In genomic region chr3:9890249-9891071, GRCh38 we compare ENCODE assay signal across 8 cellular contexts. TPM values are rescaled to one million over a fixed set of nuclear protein-coding genes. Genes with fewer than 3 reads are reported as not detected.
A peak's percentile ranks its signal among the peaks of the same experiment; 100 is the strongest.
DNase-seq lines count a peak whose midpoint lies in the region; ATAC-seq and TF ChIP-seq lines count a peak whose summit lies in the region.

JAGN1 (plus strand) TSS chr3:9890610; CDS start chr3:9890723, 113 bp downstream.

- peak; percentile 79 for ATAC-seq in GM19351 (IDR thresholded peaks at IDR 0.05; ENCODE audit: unreplicated experiment)
- ATAC-seq in HG03520 (IDR thresholded peaks at IDR 0.05; ENCODE audit: unreplicated experiment), result peak; percentile 75
- peak; percentile 91 for ATAC-seq in activated CD8-positive, alpha-beta T cell treated with anti-CD3 and anti-CD28 coated beads, Interleukin-2, amount 10 ng/mL, durations not matched to agents 7 days and 5 days
- ATAC-seq in lower lobe of right lung, result peak; percentile 98

- WGBS in ectodermal cell, 2 experiments, result 1% methylated on average over 62 of the region's 62 CpGs

- H3K27me3 Mint-ChIP-seq in CD14-positive monocyte (ENCODE audit: low read depth in 3 of 3), result peaks cover 0 to 2% (median 0%) of the 10 kb centered on the region in 3 donors
- peaks cover 2% of the 10 kb centered on the region for H3K27me3 Mint-ChIP-seq in activated CD8-positive, alpha-beta T cell treated with anti-CD3 and anti-CD28 coated beads, Interleukin-2, amount 10 ng/mL, durations not matched to agents 7 days and 5 days (ENCODE audit: low read depth)

- H3K36me3 ChIP-seq in ectodermal cell (ENCODE audit: control insufficient read depth, insufficient read depth, low read length) (peaks cover 18% of the 10 kb centered on the region), lower lobe of right lung (peaks cover 21% of the 10 kb centered on the region)

- no peaks in the 10 kb centered on the region for H3K9me3 Mint-ChIP-seq in CD14-positive monocyte
- no peaks in the 10 kb centered on the region for H3K9me3 Mint-ChIP-seq in activated CD8-positive, alpha-beta T cell treated with anti-CD3 and anti-CD28 coated beads, Interleukin-2, amount 10 ng/mL, durations not matched to agents 7 days and 5 days (ENCODE audit: insufficient read depth)

- intact Hi-C loops in CD14-positive monocyte (cut with micrococcal nuclease), result no loop called here
- intact Hi-C loops in lower lobe of right lung (cut with DNase I), result no loop called here

- H3K4me3 Mint-ChIP-seq in CD14-positive monocyte, result peak within 1 kb of the TSS; percentile 91 to 97
- H3K4me3 Mint-ChIP-seq in activated CD8-positive, alpha-beta T cell treated with anti-CD3 and anti-CD28 coated beads, Interleukin-2, amount 10 ng/mL, durations not matched to agents 7 days and 5 days, result peak within 1 kb of the TSS; percentile 99

- TF ChIP-seq CTCF in CD14-positive monocyte (IDR thresholded peaks at IDR 0.05), result no peak
- peak; percentile 15 for TF ChIP-seq CTCF in lower lobe of right lung (IDR thresholded peaks at IDR 0.05)

- H3K4me1 ChIP-seq in ectodermal cell (ENCODE audit: control insufficient read depth, insufficient read depth, low read length) (no peaks in the 10 kb centered on the region), lower lobe of right lung (peaks cover 18% of the 10 kb centered on the region)

- peaks cover 22 to 28% of the 10 kb centered on the region in 2 donors for H3K36me3 Mint-ChIP-seq in CD14-positive monocyte
- H3K36me3 Mint-ChIP-seq in activated CD8-positive, alpha-beta T cell treated with anti-CD3 and anti-CD28 coated beads, Interleukin-2, amount 10 ng/mL, durations not matched to agents 7 days and 5 days (ENCODE audit: low read depth), result peaks cover 35% of the 10 kb centered on the region

- no peaks in the 10 kb centered on the region for H3K9me3 ChIP-seq in ectodermal cell (ENCODE audit: control insufficient read depth, low read length)
- no peaks in the 10 kb centered on the region for H3K9me3 ChIP-seq in lower lobe of right lung

- CTCF ChIA-PET in activated CD8-positive, alpha-beta T cell treated with anti-CD3 and anti-CD28 coated beads, Interleukin-2, amount 10 ng/mL, durations not matched to agents 7 days and 5 days (lab: Charles Lee), result interaction anchor here (1.9 to 3.5 kb wide), 4 partner anchors 12 to 56 kb away, joined by 7 to 34 read pairs (median 15); partner anchors contain the start of genes CRELD1, IL17RE and RPUSD3

- DNase-seq in CD14-positive monocyte (ENCODE audit: low spot score) (peak; percentile 85), NK-92 (lab: John Stamatoyannopoulos, UW; ENCODE audit: unreplicated experiment) (peak; percentile 61), lower lobe of right lung (peak; percentile 92)
- peak; percentile 93 for DNase-seq in activated CD8-positive, alpha-beta T cell treated with anti-CD3 and anti-CD28 coated beads, Interleukin-2, amount 10 ng/mL, durations not matched to agents 7 days and 5 days
- DNase-seq in stimulated activated CD4-positive, alpha-beta T cell treated with anti-CD3 and anti-CD28 coated beads, Interleukin-4, amount 100 ng/mL, for 48 hours (ENCODE audit: low read depth in 2 of 2), result peak; percentile 87 to 92

- H3K27ac ChIP-seq in ectodermal cell (ENCODE audit: insufficient read depth, low read depth, low read length, poor library complexity, severe bottlenecking) (peak within 1 kb of the TSS; percentile 55), lower lobe of right lung (peak within 1 kb of the TSS; percentile 98)

- H3K4me3 ChIP-seq in ectodermal cell (ENCODE audit: insufficient read depth, low read depth, low read length), result peak within 1 kb of the TSS; percentile 99
- peak within 1 kb of the TSS; percentile 98 for H3K4me3 ChIP-seq in lower lobe of right lung

- peaks cover 28% of the 10 kb centered on the region for H3K4me1 Mint-ChIP-seq in CD14-positive monocyte
- H3K4me1 Mint-ChIP-seq in activated CD8-positive, alpha-beta T cell treated with anti-CD3 and anti-CD28 coated beads, Interleukin-2, amount 10 ng/mL, durations not matched to agents 7 days and 5 days (ENCODE audit: low read depth), result peaks cover 38% of the 10 kb centered on the region

- POLR2A ChIA-PET in activated CD8-positive, alpha-beta T cell treated with anti-CD3 and anti-CD28 coated beads, Interleukin-2, amount 10 ng/mL, durations not matched to agents 7 days and 5 days (lab: Charles Lee), result interaction anchor here (0.6 to 2.7 kb wide), 17 partner anchors 11 to 138 kb away, joined by 3 to 29 read pairs (median 4); partner anchors contain the start of genes CIDEC, CRELD1, EMC3 and IL17RE

- peak within 1 kb of the TSS; percentile 94 to 98 (median 97) for H3K27ac Mint-ChIP-seq in CD14-positive monocyte
- peak within 1 kb of the TSS; percentile 98 for H3K27ac Mint-ChIP-seq in activated CD8-positive, alpha-beta T cell treated with anti-CD3 and anti-CD28 coated beads, Interleukin-2, amount 10 ng/mL, durations not matched to agents 7 days and 5 days

- H3K27me3 ChIP-seq in ectodermal cell (ENCODE audit: control insufficient read depth, insufficient read depth, low read length, poor library complexity, severe bottlenecking) (no peaks in the 10 kb centered on the region), lower lobe of right lung (ENCODE audit: low read depth) (no peaks in the 10 kb centered on the region)

RNA-seq across cellular contexts. Expression of gene JAGN1, which starts in this region (rescaled TPM):
- 10 to 100 TPM; 49.8 to 56.3 TPM for polyA plus RNA-seq in CD14-positive monocyte
- 10 to 100 TPM; 30.2 to 31.0 TPM for total RNA-seq in activated CD8-positive, alpha-beta T cell treated with anti-CD3 and anti-CD28 coated beads, Interleukin-2, amount 10 ng/mL, durations not matched to agents 7 days and 5 days
- 39.0 TPM for polyA plus RNA-seq in ectodermal cell (2013, experiment 1 of 4)
- polyA plus RNA-seq in ectodermal cell (2013, experiment 2 of 4), result 45.8 TPM
- 40.8 TPM for polyA plus RNA-seq in ectodermal cell (2013, experiment 3 of 4)
- polyA plus RNA-seq in ectodermal cell (2013, experiment 4 of 4), result 43.3 TPM
- 23.8 TPM for total RNA-seq in lower lobe of right lung

Comparison
In these comparisons a context has a peak if more than half of its experiments do, and no peak if none do; other contexts are left out.
1. Peak in every context shown above with its lines: DNase-seq, ATAC-seq, H3K4me3 ChIP-seq and H3K27ac ChIP-seq.